In genomic region chr2:62196278-62196901, GRCh38 we compare ENCODE assay signal across 7 cellular contexts. TPM values are rescaled to one million over a fixed set of nuclear protein-coding genes. Genes with fewer than 3 reads are reported as not detected.
A peak's percentile ranks its signal among the peaks of the same experiment; 100 is the strongest.
DNase-seq lines count a peak whose midpoint lies in the region; ATAC-seq, FAIRE-seq and TF ChIP-seq lines count a peak whose summit lies in the region.

No MANE protein-coding gene starts in this region.

- H3K27ac Mint-ChIP-seq in type B pancreatic cell = no peak overlapping the region

- H3K4me2 ChIP-seq in OCI-LY1 (ENCODE audit: low read length) = peak overlapping the region; percentile 92

- H3K27me3 ChIP-seq in OCI-LY1 (ENCODE audit: insufficient read depth, low read length) (no peaks in the 10 kb centered on the region), pancreas (no peaks in the 10 kb centered on the region)

- H3K4me3 Mint-ChIP-seq in type B pancreatic cell = peak overlapping the region; percentile 85

- peak; percentile 13 for ATAC-seq in GM18868 (IDR thresholded peaks at IDR 0.05; ENCODE audit: unreplicated experiment)
- peak; percentile 18 for ATAC-seq in HG02870 (IDR thresholded peaks at IDR 0.05; ENCODE audit: unreplicated experiment)
- ATAC-seq in pancreas = peak; percentile 59 to 72 (median 60)

- no peaks in the 10 kb centered on the region for H3K27me3 Mint-ChIP-seq in type B pancreatic cell

- H3K4me1 Mint-ChIP-seq in type B pancreatic cell (ENCODE audit: unreplicated experiment) = peaks cover 35% of the 10 kb centered on the region

- DNase-seq in activated T-helper 9 cell treated with anti-CD3 and anti-CD28 coated beads, Interleukin-2, amount 50 U/mL, for 16 hours (ENCODE audit: low read depth) = peak; percentile 38
- DNase-seq in germinal center (ENCODE audit: low spot score) = peak; percentile 61
- DNase-seq in pancreas = peak in 5 of 6 donors; percentile 55 to 87 (median 74)
- no peak for DNase-seq in type B pancreatic cell (ENCODE audit: extremely low spot score, unreplicated experiment)

- no peak overlapping the region for H2AFZ ChIP-seq in OCI-LY1 (ENCODE audit: low read length)

- 0 to 1% methylated on average over 37 to 63 of the region's 63 CpGs for WGBS in pancreas, 2 donors

- H3F3A ChIP-seq in OCI-LY1 (ENCODE audit: insufficient read depth, low read length) = no peaks in the 10 kb centered on the region

- peak overlapping the region; percentile 99 for H3K4me3 ChIP-seq in OCI-LY1 (ENCODE audit: low read depth, low read length, poor library complexity, severe bottlenecking)
- H3K4me3 ChIP-seq in pancreas = peak overlapping the region; percentile 68 to 97 (median 90)

- no peaks in the 10 kb centered on the region for H3K9me2 ChIP-seq in OCI-LY1 (ENCODE audit: low read depth, low read length)

- intact Hi-C loops in pancreas (cut with DNase I) = no loop called here

- peak overlapping the region; percentile 99 for H3K9ac ChIP-seq in OCI-LY1 (ENCODE audit: low read length)

- H4K20me1 ChIP-seq in OCI-LY1 (ENCODE audit: insufficient read depth, low read length) = no peaks in the 10 kb centered on the region

- H3K9me3 Mint-ChIP-seq in type B pancreatic cell = no peaks in the 10 kb centered on the region

- H3K36me3 ChIP-seq in OCI-LY1 (ENCODE audit: insufficient read depth, low read length) (peaks cover 11% of the 10 kb centered on the region; the same call in 1 of the 2 replicates), pancreas (no peaks in the 10 kb centered on the region)

- TF ChIP-seq CTCF in OCI-LY1 (IDR thresholded peaks at IDR 0.05; ENCODE audit: low read length) = no peak; the same call in 1 of the 2 replicates
- TF ChIP-seq CTCF in pancreas (IDR thresholded peaks at IDR 0.05) = no peak
- no peak for TF ChIP-seq CTCF in type B pancreatic cell (conservative IDR thresholded peaks at IDR 0.05)

- peaks cover 51% of the 10 kb centered on the region for H3K79me2 ChIP-seq in OCI-LY1 (ENCODE audit: insufficient read depth, low read length)

- peaks cover 4% of the 10 kb centered on the region for H3K36me3 Mint-ChIP-seq in type B pancreatic cell

- H3K27ac ChIP-seq in OCI-LY1 (ENCODE audit: low read depth, low read length, poor library complexity, severe bottlenecking) = peak overlapping the region; percentile 86
- peak overlapping the region; percentile 82 to 94 (median 90) for H3K27ac ChIP-seq in pancreas

- H3K4me1 ChIP-seq in OCI-LY1 (ENCODE audit: insufficient read depth, low read length, severe bottlenecking) (peaks cover 67% of the 10 kb centered on the region), pancreas (peaks cover 21 to 34% (median 26%) of the 10 kb centered on the region in 3 donors)

- no peak for FAIRE-seq in pancreas (lab: Jason Lieb, UNC)

- H3K9me3 ChIP-seq in OCI-LY1 (ENCODE audit: low read length) (no peaks in the 10 kb centered on the region), pancreas (no peaks in the 10 kb centered on the region)

RNA-seq across cellular contexts. Expression of gene B3GNT2, which starts 0.5 kb away (rescaled TPM):
- total RNA-seq in pancreas (10 to 100 TPM in 5 of 6 donors, 1 to 10 TPM in 1; 7.5 to 15.4 (median 11.5) TPM), type B pancreatic cell (ENCODE audit: low replicate concordance) (23.5 and 56.0 TPM in 2 replicates)
- polyA plus RNA-seq in pancreas = 1 to 10 TPM; 3.7 to 7.1 TPM
